10 cellular contexts compared by ENCODE assay signal in genomic region chr1:1264868-1265272, GRCh38. TPM values are rescaled to one million over a fixed set of nuclear protein-coding genes. Genes with fewer than 3 reads are reported as not detected.
A peak's percentile ranks its signal among the peaks of the same experiment; 100 is the strongest.
DNase-seq lines count a peak whose midpoint lies in the region; ATAC-seq, FAIRE-seq and TF ChIP-seq lines count a peak whose summit lies in the region.
"Had no signal": no experiment of that assay in that cellular context is flagged by ENCODE, and none has a peak within 500 bp of the region (broad histone marks: within the 10 kb centered on the region; RNA-seq: fewer than 3 reads in every experiment).

No MANE protein-coding gene starts in this region.

- H3K4me3 Mint-ChIP-seq in T-helper 17 cell = no peak overlapping the region
- H3K4me3 Mint-ChIP-seq: brain; naive thymus-derived CD8-positive, alpha-beta T cell had no signal

- intact Hi-C loops in thyroid gland (cut with DNase I) = no loop called here

- TF ChIP-seq POLR2A in A549 (IDR thresholded peaks at IDR 0.05; ENCODE audit: low read length) = no peak
- TF ChIP-seq POLR2A in H54 (IDR thresholded peaks at IDR 0.05; ENCODE audit: low read depth, low read length) = no peak
- TF ChIP-seq POLR2A in thyroid gland (IDR thresholded peaks at IDR 0.05) = no peak
- no peak for TF ChIP-seq POLR2A in GM12891 (IDR thresholded peaks at IDR 0.05; ENCODE audit: low read depth, low read length)

- peaks cover 19% of the 10 kb centered on the region for H3K4me1 Mint-ChIP-seq in T-helper 17 cell

- no peak overlapping the region for H3K4me2 ChIP-seq in A549

- FAIRE-seq in A549 (lab: Jason Lieb, UNC) (no peak), H54 (lab: Jason Lieb, UNC) (peak; percentile 88), GM12891 (lab: Jason Lieb, UNC) (no peak)

- H3K4me3 ChIP-seq in A549 (no peak overlapping the region), fibroblast of villous mesenchyme (ENCODE audit: low read depth, low read length) (no peak overlapping the region), thyroid gland (replicated peaks in 1 of 3) (no peak overlapping the region)

- TF ChIP-seq CTCF in A549 (IDR thresholded peaks at IDR 0.05) = no peak
- peak; percentile 54 for TF ChIP-seq CTCF in fibroblast of villous mesenchyme (IDR thresholded peaks at IDR 0.05; ENCODE audit: insufficient read depth, low read depth, low read length)
- TF ChIP-seq CTCF in thyroid gland (IDR thresholded peaks at IDR 0.05) = no peak

- H3K27me3 ChIP-seq in thyroid gland = no peaks in the 10 kb centered on the region

- no peak for TF ChIP-seq EP300 in A549 (IDR thresholded peaks at IDR 0.05)

- no peaks in the 10 kb centered on the region for H3K36me3 Mint-ChIP-seq in T-helper 17 cell (ENCODE audit: low read depth)

- H3K4me1 ChIP-seq in A549 (no peaks in the 10 kb centered on the region), thyroid gland (no peaks in the 10 kb centered on the region)

- no peaks in the 10 kb centered on the region for H3K9me3 ChIP-seq in A549
- no peaks in the 10 kb centered on the region for H3K9me3 ChIP-seq in T-helper 17 cell (ENCODE audit: control insufficient read depth, low read length, poor library complexity, severe bottlenecking)
- no peaks in the 10 kb centered on the region for H3K9me3 ChIP-seq in thyroid gland

- CTCF ChIA-PET in A549 (lab: Yijun Ruan, JAX) = interaction anchor here (5.0 kb wide), 1 partner anchor 143 kb away, joined by 17 read pairs; no protein-coding TSS in a partner anchor

- ATAC-seq in A549 = peak; percentile 51 to 64; a peak in 4 of 6 replicates
- ATAC-seq in T-helper 17 cell = peak; percentile 51
- no peak for ATAC-seq in GM21447 (IDR thresholded peaks at IDR 0.05; ENCODE audit: unreplicated experiment)
- no peak for ATAC-seq in GM18511 (IDR thresholded peaks at IDR 0.05; ENCODE audit: unreplicated experiment)

- no peaks in the 10 kb centered on the region for H3K27me3 Mint-ChIP-seq in T-helper 17 cell
- H3K27me3 Mint-ChIP-seq: brain; naive thymus-derived CD8-positive, alpha-beta T cell had no signal

- 78% methylated on average over 9 of the region's 10 CpGs for WGBS in A549 (ENCODE audit: missing lambda C conversion rate)
- 88 to 89% methylated on average over 10 of the region's 10 CpGs for WGBS in thyroid gland, 2 donors

- H3K27ac ChIP-seq in A549 = no peak overlapping the region
- no peak overlapping the region for H3K27ac ChIP-seq in thyroid gland

- TF ChIP-seq RAD21 in A549 (conservative IDR thresholded peaks at IDR 0.05 in 1 of 2, IDR thresholded peaks at IDR 0.05 in 1 of 2) = no peak

- DNase-seq in A549 (ENCODE audit: low read depth in 1 of 2, low spot score in 1 of 2) (no peak), H54 (ENCODE audit: insufficient read length, low spot score) (peak; percentile 92), T-helper 17 cell (no peak), fibroblast of villous mesenchyme (ENCODE audit: low read depth) (peak; percentile 96), thyroid gland (no peak), GM12891 (ENCODE audit: insufficient read length, low spot score) (no peak)

- POLR2A ChIA-PET in A549 (lab: Yijun Ruan, JAX) = no interaction called here

- H3K27ac Mint-ChIP-seq in T-helper 17 cell = peak overlapping the region; percentile 19

- H3K36me3 ChIP-seq in thyroid gland = peaks cover 21 to 48% of the 10 kb centered on the region in 2 donors

TF ChIP-seq in A549, 52 proteins besides CTCF, POLR2A, EP300 and RAD21:
- no peak for TF ChIP-seq BHLHE40 (IDR thresholded peaks at IDR 0.05; ENCODE audit: low read depth, low read length)
- no peak for TF ChIP-seq KDM1A (IDR thresholded peaks at IDR 0.05; ENCODE audit: low read depth)
- TF ChIP-seq FOSL2 (IDR thresholded peaks at IDR 0.05) = no peak
- TF ChIP-seq FOSL2 (CRISPR knock-in tag; IDR thresholded peaks at IDR 0.05) = no peak; the same call in 1 of the 2 replicates

TF ChIP-seq in GM12891, 5 proteins besides CTCF, POLR2A, EP300 and RAD21:
- no peak for TF ChIP-seq POLR2AphosphoS5 (IDR thresholded peaks at IDR 0.05; ENCODE audit: low read depth, low read length)
- TF ChIP-seq PAX5 (IDR thresholded peaks at IDR 0.05; ENCODE audit: insufficient read depth, low read length, severe bottlenecking) = no peak
- no peak for TF ChIP-seq POU2F2 (IDR thresholded peaks at IDR 0.05; ENCODE audit: low read depth, low read length)
- no peak for TF ChIP-seq SPI1 (IDR thresholded peaks at IDR 0.05; ENCODE audit: low read depth, low read length)
- no peak for TF ChIP-seq TAF1 (IDR thresholded peaks at IDR 0.05; ENCODE audit: low read depth, low read length)

RNA-seq across cellular contexts. Expression of gene UBE2J2, which starts 8.8 kb away (rescaled TPM):
- 18.0 and 21.2 TPM in 2 replicates for polyA plus RNA-seq in A549 (2011; rRNA removed)
- 41.8 and 50.2 TPM in 2 replicates for polyA plus RNA-seq in A549 (2012; cell fraction: cytosol; rRNA removed)
- 69.6 and 74.6 TPM in 2 replicates for polyA plus RNA-seq in A549 (2012; cell fraction: nucleus; rRNA removed)
- polyA plus RNA-seq in A549 (2017; fragmentation: RNase III; extraction: RNeasy Plus Mini Kit Qiagen cat#74134 plus additional on column Dnase treatment) = 35.2 to 38.0 TPM (median 36.2 TPM) in 3 replicates
- 14.5 and 16.3 TPM in 2 replicates for polyA minus RNA-seq in A549 (2011; rRNA and poly(A)+ RNA removed)
- 10 to 100 TPM; 50.6 to 57.7 TPM for total RNA-seq in T-helper 17 cell
- total RNA-seq in fibroblast of villous mesenchyme = 49.9 and 51.4 TPM in 2 replicates
- total RNA-seq in thyroid gland = 10 to 100 TPM; 33.0 to 58.4 (median 36.2) TPM
- 33.5 TPM for polyA plus RNA-seq in GM12891 (2012; ENCODE audit: low read depth, missing spikeins)

RNA-seq across cellular contexts. Expression of gene SCNN1D, which starts 15.4 kb away (rescaled TPM):
- polyA plus RNA-seq in A549 (2011; rRNA removed) = 0.52 and 0.80 TPM in 2 replicates
- polyA plus RNA-seq in A549 (2012; cell fraction: cytosol; rRNA removed) = 1.3 and 1.8 TPM in 2 replicates
- polyA plus RNA-seq in A549 (2012; cell fraction: nucleus; rRNA removed) = 16.5 and 23.9 TPM in 2 replicates
- 1.7 to 3.5 TPM (median 1.8 TPM) in 3 replicates for polyA plus RNA-seq in A549 (2017; fragmentation: RNase III; extraction: RNeasy Plus Mini Kit Qiagen cat#74134 plus additional on column Dnase treatment)
- polyA minus RNA-seq in A549 (2011; rRNA and poly(A)+ RNA removed) = 0.44 TPM in 1 of 2 replicates, not detected in the other
- 1 to 10 TPM; 4.6 to 8.0 TPM for total RNA-seq in T-helper 17 cell
- total RNA-seq in fibroblast of villous mesenchyme = 0.86 and 0.97 TPM in 2 replicates
- total RNA-seq in thyroid gland = 1 to 10 TPM in 3 of 4 donors, under 1 TPM in 1; 0.73 to 3.2 (median 1.6) TPM
- 1.6 TPM for polyA plus RNA-seq in GM12891 (2012; ENCODE audit: low read depth, missing spikeins)

RNA-seq across cellular contexts. Expression of gene C1QTNF12, which starts 18.3 kb away (rescaled TPM):
- polyA plus RNA-seq in A549 (2011; rRNA removed) (0.46 and 0.47 TPM in 2 replicates), A549 (2017; fragmentation: RNase III; extraction: RNeasy Plus Mini Kit Qiagen cat#74134 plus additional on column Dnase treatment) (0.76 to 0.98 TPM (median 0.83 TPM) in 3 replicates)
- polyA plus RNA-seq in A549 (2012; cell fraction: cytosol; rRNA removed) = 0.79 and 1.4 TPM in 2 replicates
- 8.7 and 10.0 TPM in 2 replicates for polyA plus RNA-seq in A549 (2012; cell fraction: nucleus; rRNA removed)
- not detected in 2 replicates for polyA minus RNA-seq in A549 (2011; rRNA and poly(A)+ RNA removed)
- total RNA-seq in T-helper 17 cell (1 to 10 TPM in 1 of 2 donors, under 1 TPM in 1; 0.91 to 2.0 TPM), fibroblast of villous mesenchyme (0.32 and 0.43 TPM in 2 replicates), thyroid gland (under 1 TPM in 1 of 4 donors, not detected in 3; 0.83 TPM)
- 0.81 TPM for polyA plus RNA-seq in GM12891 (2012; ENCODE audit: low read depth, missing spikeins)

RNA-seq across cellular contexts. Expression of gene B3GALT6, which starts 32.8 kb away (rescaled TPM):
- polyA plus RNA-seq in A549 (2011; rRNA removed) (9.2 and 12.5 TPM in 2 replicates), A549 (2017; fragmentation: RNase III; extraction: RNeasy Plus Mini Kit Qiagen cat#74134 plus additional on column Dnase treatment) (11.5 to 12.9 TPM (median 12.1 TPM) in 3 replicates)
- polyA plus RNA-seq in A549 (2012; cell fraction: cytosol; rRNA removed) = 13.7 and 20.0 TPM in 2 replicates
- polyA plus RNA-seq in A549 (2012; cell fraction: nucleus; rRNA removed) = 14.5 and 21.2 TPM in 2 replicates
- polyA minus RNA-seq in A549 (2011; rRNA and poly(A)+ RNA removed) = 7.0 and 7.3 TPM in 2 replicates
- total RNA-seq in T-helper 17 cell (1 to 10 TPM; 8.4 to 9.4 TPM), fibroblast of villous mesenchyme (25.0 and 30.3 TPM in 2 replicates), thyroid gland (10 to 100 TPM; 18.0 to 32.2 (median 25.5) TPM)
- polyA plus RNA-seq in GM12891 (2012; ENCODE audit: low read depth, missing spikeins) = 5.0 TPM

RNA-seq across cellular contexts. Expression of gene SDF4, which starts 33.1 kb away (rescaled TPM):
- polyA plus RNA-seq in A549 (2011; rRNA removed) = 38.7 and 58.3 TPM in 2 replicates
- 96.1 and 108 TPM in 2 replicates for polyA plus RNA-seq in A549 (2012; cell fraction: cytosol; rRNA removed)
- polyA plus RNA-seq in A549 (2012; cell fraction: nucleus; rRNA removed) = 137 and 147 TPM in 2 replicates
- 94.8 to 103 TPM (median 97.4 TPM) in 3 replicates for polyA plus RNA-seq in A549 (2017; fragmentation: RNase III; extraction: RNeasy Plus Mini Kit Qiagen cat#74134 plus additional on column Dnase treatment)
- polyA minus RNA-seq in A549 (2011; rRNA and poly(A)+ RNA removed) = 25.3 and 40.0 TPM in 2 replicates
- 100 to 1,000 TPM; 129 to 146 TPM for total RNA-seq in T-helper 17 cell
- total RNA-seq in fibroblast of villous mesenchyme = 88.9 and 99.9 TPM in 2 replicates
- 100 to 1,000 TPM; 109 to 144 (median 138) TPM for total RNA-seq in thyroid gland
- 46.8 TPM for polyA plus RNA-seq in GM12891 (2012; ENCODE audit: low read depth, missing spikeins)

Comparison
In these comparisons a context has a peak if more than half of its experiments do, and no peak if none do; other contexts are left out.
1. ATAC-seq: peak in A549 (2 of 2) and T-helper 17 cell (single experiment); none in GM21447 (single experiment) and GM18511 (single experiment).
2. DNase-seq: peak in H54 (single experiment) and fibroblast of villous mesenchyme (single experiment); none in A549 (0 of 2), T-helper 17 cell (0 of 3), thyroid gland (0 of 2) and GM12891 (single experiment).